9 cellular contexts compared by ENCODE assay signal in the genomic region with DNA sequence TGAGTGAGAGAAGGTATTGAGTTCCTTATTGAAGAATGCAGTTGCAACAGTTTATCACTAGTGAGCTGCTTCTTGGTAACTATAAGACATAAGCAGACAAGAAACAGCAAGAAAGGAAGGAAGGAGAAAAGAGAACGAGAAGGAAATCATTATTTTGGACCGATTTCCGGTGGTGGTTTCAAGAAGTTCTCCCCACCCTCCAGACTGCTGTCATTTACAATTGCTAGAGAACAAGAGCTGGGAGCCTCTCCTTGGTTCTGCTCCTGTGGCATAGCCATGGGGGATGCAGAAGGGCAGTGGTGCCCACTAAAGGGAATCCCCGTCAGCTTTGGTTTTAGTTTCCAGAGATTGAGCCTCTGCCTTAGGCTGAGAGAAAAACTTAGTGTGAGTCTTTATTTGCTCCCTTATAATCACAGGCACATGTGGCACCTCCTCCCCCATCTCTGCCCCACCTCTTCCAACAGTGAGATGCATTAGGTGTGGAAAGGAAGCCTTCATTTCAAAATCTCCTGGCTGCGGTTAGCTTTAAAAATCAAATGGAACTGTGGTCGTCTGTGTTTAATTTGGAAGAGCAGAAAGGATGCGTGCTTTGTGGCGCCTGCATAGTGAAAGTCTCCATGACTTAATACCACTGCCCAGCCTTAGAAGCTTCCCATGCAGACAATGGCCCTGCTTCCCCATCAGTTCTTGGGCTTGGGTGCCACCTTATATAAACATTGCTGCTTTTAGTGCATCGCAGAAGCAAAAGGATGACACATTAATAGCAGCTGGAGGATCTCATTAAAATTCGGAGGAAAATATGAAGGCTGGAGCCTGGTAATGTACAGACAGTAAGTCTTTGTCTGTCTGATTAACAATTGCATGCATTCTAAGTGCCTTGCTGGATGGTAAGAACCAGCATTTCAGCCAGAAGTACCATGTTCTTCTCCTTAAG. TPM values are rescaled to one million over a fixed set of nuclear protein-coding genes. Genes with fewer than 3 reads are reported as not detected.
DNase-seq lines count a peak whose midpoint lies in the region; ATAC-seq, FAIRE-seq and TF ChIP-seq lines count a peak whose summit lies in the region.
"Had no signal": no experiment of that assay in that cellular context is flagged by ENCODE, and none has a peak within 500 bp of the region (broad histone marks: within the 10 kb centered on the region; RNA-seq: fewer than 3 reads in every experiment).

No MANE protein-coding gene starts in this region.

- H3K9me3 ChIP-seq in right atrium auricular region: no peaks in the 10 kb centered on the region

- DNase-seq in GM12892 (ENCODE audit: insufficient read length): no peak
- peak; percentile 80 for DNase-seq in HFF-Myc (ENCODE audit: extremely low read depth, low read depth)
- DNase-seq in neural crest cell (ENCODE audit: low read depth, low spot score): no peak
- no peak for DNase-seq in cerebellar cortex (ENCODE audit: low spot score)
- no peak for DNase-seq in HK-2 (ENCODE audit: unreplicated experiment)
- no peak for DNase-seq in cortex of kidney (lab: John Stamatoyannopoulos, UW)
- DNase-seq in right atrium auricular region (ENCODE audit: low spot score): no peak

- no peak for TF ChIP-seq POLR2A in GM12892 (IDR thresholded peaks at IDR 0.05; ENCODE audit: low read depth, low read length)

- peak; percentile 41 for ATAC-seq in SK-N-SH treated with all-trans-retinoic acid at 6 μM for 48 hours

- no peaks in the 10 kb centered on the region for H3K27me3 Mint-ChIP-seq in neural crest cell (ENCODE audit: low read depth)

- peaks cover 0 to 71% of the 10 kb centered on the region in 2 donors for H3K4me1 ChIP-seq in right atrium auricular region

- no peaks in the 10 kb centered on the region for H3K36me3 ChIP-seq in right atrium auricular region

- TF ChIP-seq CTCF in HFF-Myc (IDR thresholded peaks at IDR 0.05; ENCODE audit: low read depth, low read length, missing control alignments) (no peak), neural crest cell (conservative IDR thresholded peaks at IDR 0.05) (no peak), right atrium auricular region (IDR thresholded peaks at IDR 0.05) (no peak)

- no peaks in the 10 kb centered on the region for H3K27me3 ChIP-seq in right atrium auricular region

- H3K9me3 Mint-ChIP-seq in neural crest cell: peaks cover 4% of the 10 kb centered on the region

- FAIRE-seq in GM12892 (lab: Jason Lieb, UNC): peak; percentile 33

- peaks cover 66% of the 10 kb centered on the region for H3K4me1 Mint-ChIP-seq in neural crest cell

- H3K4me3 ChIP-seq in HFF-Myc (replicated peaks; ENCODE audit: low read depth, low read length) (no peak overlapping the region), right atrium auricular region (no peak overlapping the region)
- H3K4me3 ChIP-seq: lung had no signal

- no peak overlapping the region for H3K27ac ChIP-seq in right atrium auricular region

- peaks cover 11% of the 10 kb centered on the region for H3K36me3 Mint-ChIP-seq in neural crest cell (ENCODE audit: low read depth)

- peak overlapping the region; percentile 50 for H3K27ac Mint-ChIP-seq in neural crest cell (ENCODE audit: unreplicated experiment)

- H3K4me3 Mint-ChIP-seq in neural crest cell: peak overlapping the region; percentile 9

TF ChIP-seq in SK-N-SH treated with all-trans-retinoic acid at 6 μM for 48 hours, 23 proteins besides CTCF, POLR2A, EP300 and RAD21:
- TF ChIP-seq SNAI2 (CRISPR knock-in tag; IDR thresholded peaks at IDR 0.05) (no peak), CSDC2 (CRISPR knock-in tag; IDR thresholded peaks at IDR 0.05) (no peak), RARB (CRISPR knock-in tag; IDR thresholded peaks at IDR 0.05) (no peak), GLIS3 (CRISPR knock-in tag; IDR thresholded peaks at IDR 0.05) (no peak), BACH2 (CRISPR knock-in tag; IDR thresholded peaks at IDR 0.05; ENCODE audit: borderline replicate concordance) (no peak), ISL1 (CRISPR knock-in tag; IDR thresholded peaks at IDR 0.05) (no peak), PATZ1 (CRISPR knock-in tag; IDR thresholded peaks at IDR 0.05; ENCODE audit: borderline replicate concordance) (no peak), ZNF8 (CRISPR knock-in tag; IDR thresholded peaks at IDR 0.05) (no peak), POU6F1 (CRISPR knock-in tag; IDR thresholded peaks at IDR 0.05; ENCODE audit: borderline replicate concordance, low read depth) (no peak), ZNF70 (CRISPR knock-in tag; IDR thresholded peaks at IDR 0.05) (no peak), ZFP3 (CRISPR knock-in tag; IDR thresholded peaks at IDR 0.05) (no peak), TSHZ2 (CRISPR knock-in tag; IDR thresholded peaks at IDR 0.05) (no peak)
- TF ChIP-seq, protein P1, sequence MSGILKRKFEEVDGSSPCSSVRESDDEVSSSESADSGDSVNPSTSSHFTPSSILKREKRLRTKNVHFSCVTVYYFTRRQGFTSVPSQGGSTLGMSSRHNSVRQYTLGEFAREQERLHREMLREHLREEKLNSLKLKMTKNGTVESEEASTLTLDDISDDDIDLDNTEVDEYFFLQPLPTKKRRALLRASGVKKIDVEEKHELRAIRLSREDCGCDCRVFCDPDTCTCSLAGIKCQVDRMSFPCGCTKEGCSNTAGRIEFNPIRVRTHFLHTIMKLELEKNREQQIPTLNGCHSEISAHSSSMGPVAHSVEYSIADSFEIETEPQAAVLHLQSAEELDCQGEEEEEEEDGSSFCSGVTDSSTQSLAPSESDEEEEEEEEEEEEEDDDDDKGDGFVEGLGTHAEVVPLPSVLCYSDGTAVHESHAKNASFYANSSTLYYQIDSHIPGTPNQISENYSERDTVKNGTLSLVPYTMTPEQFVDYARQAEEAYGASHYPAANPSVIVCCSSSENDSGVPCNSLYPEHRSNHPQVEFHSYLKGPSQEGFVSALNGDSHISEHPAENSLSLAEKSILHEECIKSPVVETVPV (CRISPR knock-in tag; IDR thresholded peaks at IDR 0.05): no peak

RNA-seq across cellular contexts. Expression of gene LRCH1, which starts 25.0 kb away (rescaled TPM):
- polyA plus RNA-seq in GM12892 (2012; ENCODE audit: missing spikeins): 27.9 TPM
- total RNA-seq in neural crest cell (15.4 and 15.8 TPM in 2 replicates), right atrium auricular region (10 to 100 TPM in 1 of 2 donors, 1 to 10 TPM in 1; 6.9 to 10.9 TPM)
